27 cellular contexts compared by ENCODE assay signal in genomic region chr10:93269281-93269680, GRCh38.
"Had no signal": no experiment of that assay in that cellular context is flagged by ENCODE, and none has a peak within 500 bp of the region (broad histone marks: within the 10 kb centered on the region; RNA-seq: fewer than 3 reads in every experiment).

No MANE protein-coding gene starts in this region.

- H3K27me3 Mint-ChIP-seq: progenitor cell of endocrine pancreas; stimulated activated naive CD8-positive, alpha-beta T cell treated with anti-CD3 and anti-CD28 coated beads, Interleukin-15, Interleukin-2, amounts not matched to agents 100 ng/mL and 50 ng/mL, for 24 hours had no signal

- H3K4me1 ChIP-seq: parathyroid adenoma, psoas muscle, right lobe of liver, sigmoid colon, stomach, thyroid gland, tibial nerve, upper lobe of left lung, vagina had no signal

- H3K9ac ChIP-seq: neural progenitor cell, parathyroid adenoma had no signal

- FAIRE-seq: small intestine, urothelium cell line had no signal

- H3K4me3 ChIP-seq: neural progenitor cell, ovary, psoas muscle, right lobe of liver, sigmoid colon, stomach, thoracic aorta, thyroid gland, tibial nerve, upper lobe of left lung, vagina had no signal

- H3K9me3 ChIP-seq: ovary, right lobe of liver, sigmoid colon, thoracic aorta, thyroid gland, vagina had no signal

- H3K36me3 ChIP-seq: neural progenitor cell, ovary, right lobe of liver, sigmoid colon, stomach, thoracic aorta, thyroid gland, tibial nerve, upper lobe of left lung, vagina had no signal

- H3K4me1 Mint-ChIP-seq: nephron had no signal

- H3K27ac Mint-ChIP-seq: nephron; neural progenitor cell; progenitor cell of endocrine pancreas; stimulated activated effector memory CD8-positive, alpha-beta T cell treated with anti-CD3 and anti-CD28 coated beads, Interleukin-12 subunit alpha, Interleukin-12 subunit beta, amount 100 ng/mL, for 72 hours; stimulated activated naive CD8-positive, alpha-beta T cell treated with anti-CD3 and anti-CD28 coated beads, Interleukin-15, Interleukin-2, amounts not matched to agents 100 ng/mL and 50 ng/mL, for 24 hours had no signal

- H3K36me3 Mint-ChIP-seq: neural progenitor cell; stimulated activated effector memory CD8-positive, alpha-beta T cell treated with anti-CD3 and anti-CD28 coated beads, Interleukin-12 subunit alpha, Interleukin-12 subunit beta, amount 100 ng/mL, for 72 hours had no signal

- H3K27ac ChIP-seq: neural progenitor cell, ovary, parathyroid adenoma, psoas muscle, right lobe of liver, sigmoid colon, stomach, thoracic aorta, thyroid gland, tibial nerve, upper lobe of left lung, vagina had no signal

- DNase-seq: occipital lobe; ovary; posterior cingulate gyrus; psoas muscle; right cardiac atrium; right lobe of liver; sigmoid colon; small intestine; stimulated activated CD4-positive, alpha-beta T cell treated with anti-CD3 and anti-CD28 coated beads, Interleukin-15, amount 100 ng/mL, for 24 hours; stimulated activated CD4-positive, alpha-beta T cell treated with anti-CD3 and anti-CD28 coated beads, Interleukin-2, amount 100 ng/mL, for 24 hours; stimulated activated CD4-positive, alpha-beta T cell treated with anti-CD3 and anti-CD28 coated beads, Interleukin-2, amount 100 ng/mL, for 48 hours; stimulated activated CD4-positive, alpha-beta T cell treated with anti-CD3 and anti-CD28 coated beads, Interleukin-4, amount 100 ng/mL, for 24 hours; stimulated activated naive B cell treated with anti-CD40 and anti-IgM and Interleukin-4, amounts not matched to agents 10 μg/mL and 1 μg/mL and 100 μg/mL, for 72 hours; stimulated activated naive CD4-positive, alpha-beta T cell treated with Interleukin-2 at 50 U/mL for 16 hours; stomach; thyroid gland; upper lobe of left lung had no signal

- H3K27me3 ChIP-seq: neural progenitor cell, ovary, right lobe of liver, sigmoid colon, stomach, thyroid gland, tibial nerve, upper lobe of left lung, vagina had no signal

- H3K4me3 Mint-ChIP-seq: nephron; neural progenitor cell; stimulated activated effector memory CD8-positive, alpha-beta T cell treated with anti-CD3 and anti-CD28 coated beads, Interleukin-12 subunit alpha, Interleukin-12 subunit beta, amount 100 ng/mL, for 72 hours; stimulated activated naive B cell treated with anti-CD40 and anti-IgM and Interleukin-4, amounts not matched to agents 10 μg/mL and 1 μg/mL and 100 μg/mL, for 72 hours; stimulated activated naive CD8-positive, alpha-beta T cell treated with anti-CD3 and anti-CD28 coated beads, Interleukin-15, Interleukin-2, amounts not matched to agents 100 ng/mL and 50 ng/mL, for 24 hours had no signal

- ATAC-seq: psoas muscle; right cardiac atrium; right lobe of liver; stimulated activated effector memory CD8-positive, alpha-beta T cell treated with anti-CD3 and anti-CD28 coated beads, Interleukin-12 subunit alpha, Interleukin-12 subunit beta, amount 100 ng/mL, for 72 hours; stimulated activated naive B cell treated with anti-CD40 and anti-IgM and Interleukin-4, amounts not matched to agents 10 μg/mL and 1 μg/mL and 100 μg/mL, for 72 hours had no signal
